In the genomic region with DNA sequence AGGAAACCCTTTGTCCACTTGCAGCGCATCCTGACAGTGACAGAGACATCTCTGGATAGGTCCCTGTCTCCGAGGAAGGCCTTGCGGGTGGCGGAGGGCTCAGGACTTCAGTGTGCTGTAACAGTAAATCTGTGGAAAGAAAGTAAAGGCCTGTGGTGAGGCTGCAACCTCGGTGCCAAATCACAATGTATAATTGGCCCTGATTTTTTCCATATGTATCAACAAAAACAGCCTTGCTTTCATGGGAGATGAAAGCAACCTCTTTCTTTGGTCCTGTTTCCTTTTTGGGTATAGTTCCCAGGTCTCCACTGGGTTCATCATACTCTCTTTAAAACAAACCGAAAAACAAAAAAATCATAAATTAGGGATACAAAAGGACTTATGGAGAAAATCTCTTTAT, we compare ENCODE assay signal across 28 cellular contexts.
"Had no signal": no experiment of that assay in that cellular context is flagged by ENCODE, and none has a peak within 500 bp of the region (broad histone marks: within the 10 kb centered on the region; RNA-seq: fewer than 3 reads in every experiment).

No MANE protein-coding gene starts in this region.

- H3K27me3 ChIP-seq: brain microvascular endothelial cell, foreskin keratinocyte, gastrocnemius medialis, heart left ventricle had no signal

- DNase-seq: activated CD4-positive, alpha-beta memory T cell treated with anti-CD3 and anti-CD28 coated beads for 36 hours; activated CD4-positive, alpha-beta T cell treated with anti-CD3 and anti-CD28 coated beads for 36 hours; activated CD4-positive, alpha-beta T cell treated with anti-CD3 and anti-CD28 coated beads, Interleukin-2, amount 10 ng/mL, durations not matched to agents 24 days and 14 days; activated CD4-positive, CD25-positive, alpha-beta regulatory T cell; activated CD4-positive, CD25-positive, alpha-beta regulatory T cell treated with anti-CD3 and anti-CD28 coated beads, Interleukin-2, amount 50 U/mL, for 72 hours; activated CD8-positive, alpha-beta memory T cell treated with anti-CD3 and anti-CD28 coated beads, Interleukin-2, amount 10 ng/mL, durations not matched to agents 7 days and 5 days; activated CD8-positive, alpha-beta memory T cell treated with anti-CD3 and anti-CD28 coated beads, Interleukin-2, amount 50 U/mL, for 4 hours; activated CD8-positive, alpha-beta T cell treated with anti-CD3 and anti-CD28 coated beads, Interleukin-2, amount 10 ng/mL, durations not matched to agents 7 days and 5 days; activated gamma-delta T cell; activated naive CD4-positive, alpha-beta T cell; activated naive CD4-positive, alpha-beta T cell treated with anti-CD3 and anti-CD28 coated beads, Interleukin-2, amount 10 ng/mL, durations not matched to agents 7 days and 5 days; activated naive CD8-positive, alpha-beta T cell treated with anti-CD3 and anti-CD28 coated beads, Interleukin-2, amount 10 ng/mL, durations not matched to agents 7 days and 5 days; activated T-cell treated with anti-CD3 and anti-CD28 coated beads, Interleukin-2, amount 50 U/mL, for 1 hour; activated T-cell treated with anti-CD3 and anti-CD28 coated beads, Interleukin-2, amount 50 U/mL, for 48 hours; amniotic stem cell; anterior cingulate cortex; brain microvascular endothelial cell; caudate nucleus; effector CD8-positive, alpha-beta T cell; foreskin keratinocyte; gastrocnemius medialis; glutamatergic neuron; heart left ventricle; T-helper 2 cell had no signal

- H3K9me3 Mint-ChIP-seq: activated CD4-positive, alpha-beta memory T cell treated with anti-CD3 and anti-CD28 coated beads for 36 hours; activated naive CD4-positive, alpha-beta T cell treated with anti-CD3 and anti-CD28 coated beads, Interleukin-2, amount 50 U/mL, for 72 hours; activated T-helper 1 cell treated with anti-CD3 and anti-CD28 coated beads, Interleukin-12 subunit alpha, Interleukin-12 subunit beta, Interleukin-2, Interleukin-4 antibody, amounts not matched to agents 30 ng/mL and 10 ng/mL and 1 ng/mL, durations not matched to agents 14 hours and 24 hours and 36 hours; activated T-helper 2 cell treated with anti-CD3 and anti-CD28 coated beads, Interferon-gamma antibody, Interleukin-2, Interleukin-4, amounts not matched to agents 10 μg/mL and 5 μg/mL and 100 μg/mL, durations not matched to agents 14 hours and 24 hours and 36 hours had no signal

- H3K4me1 Mint-ChIP-seq: activated CD4-positive, alpha-beta T cell treated with anti-CD3 and anti-CD28 coated beads for 36 hours; activated CD4-positive, alpha-beta T cell treated with anti-CD3 and anti-CD28 coated beads, Interleukin-2, amount 10 ng/mL, durations not matched to agents 24 days and 14 days; activated CD8-positive, alpha-beta memory T cell treated with anti-CD3 and anti-CD28 coated beads, Interleukin-2, amount 10 ng/mL, durations not matched to agents 7 days and 5 days; activated naive CD4-positive, alpha-beta T cell treated with anti-CD3 and anti-CD28 coated beads, Interleukin-2, amount 10 ng/mL, durations not matched to agents 7 days and 5 days; activated naive CD8-positive, alpha-beta T cell treated with anti-CD3 and anti-CD28 coated beads, Interleukin-2, amount 10 ng/mL, durations not matched to agents 7 days and 5 days had no signal

- H3K4me1 ChIP-seq: gastrocnemius medialis, heart left ventricle had no signal

- H3K27ac Mint-ChIP-seq: activated CD4-positive, alpha-beta memory T cell treated with anti-CD3 and anti-CD28 coated beads for 36 hours; activated CD4-positive, alpha-beta T cell treated with anti-CD3 and anti-CD28 coated beads for 36 hours; activated CD4-positive, alpha-beta T cell treated with anti-CD3 and anti-CD28 coated beads, Interleukin-2, amount 10 ng/mL, durations not matched to agents 24 days and 14 days; activated CD8-positive, alpha-beta memory T cell treated with anti-CD3 and anti-CD28 coated beads, Interleukin-2, amount 10 ng/mL, durations not matched to agents 7 days and 5 days; activated CD8-positive, alpha-beta T cell treated with anti-CD3 and anti-CD28 coated beads, Interleukin-2, amount 10 ng/mL, durations not matched to agents 7 days and 5 days; activated naive CD4-positive, alpha-beta T cell treated with anti-CD3 and anti-CD28 coated beads, Interleukin-2, amount 10 ng/mL, durations not matched to agents 7 days and 5 days; activated naive CD4-positive, alpha-beta T cell treated with anti-CD3 and anti-CD28 coated beads, Interleukin-2, amount 50 U/mL, for 72 hours; activated naive CD8-positive, alpha-beta T cell treated with anti-CD3 and anti-CD28 coated beads, Interleukin-2, amount 10 ng/mL, durations not matched to agents 7 days and 5 days; activated T-helper 1 cell treated with anti-CD3 and anti-CD28 coated beads, Interleukin-12 subunit alpha, Interleukin-12 subunit beta, Interleukin-2, Interleukin-4 antibody, amounts not matched to agents 30 ng/mL and 10 ng/mL and 1 ng/mL, durations not matched to agents 14 hours and 24 hours and 36 hours; activated T-helper 2 cell treated with anti-CD3 and anti-CD28 coated beads, Interferon-gamma antibody, Interleukin-2, Interleukin-4, amounts not matched to agents 10 μg/mL and 5 μg/mL and 100 μg/mL, durations not matched to agents 14 hours and 24 hours and 36 hours had no signal

- H3K36me3 Mint-ChIP-seq: activated CD4-positive, alpha-beta memory T cell treated with anti-CD3 and anti-CD28 coated beads for 36 hours; activated CD8-positive, alpha-beta memory T cell treated with anti-CD3 and anti-CD28 coated beads, Interleukin-2, amount 10 ng/mL, durations not matched to agents 7 days and 5 days; activated naive CD4-positive, alpha-beta T cell treated with anti-CD3 and anti-CD28 coated beads, Interleukin-2, amount 10 ng/mL, durations not matched to agents 7 days and 5 days; activated naive CD4-positive, alpha-beta T cell treated with anti-CD3 and anti-CD28 coated beads, Interleukin-2, amount 50 U/mL, for 72 hours; activated naive CD8-positive, alpha-beta T cell treated with anti-CD3 and anti-CD28 coated beads, Interleukin-2, amount 10 ng/mL, durations not matched to agents 7 days and 5 days had no signal

- H3K36me3 ChIP-seq: brain microvascular endothelial cell, gastrocnemius medialis, heart left ventricle had no signal

- H3K4me3 Mint-ChIP-seq: activated CD4-positive, alpha-beta memory T cell treated with anti-CD3 and anti-CD28 coated beads for 36 hours; activated CD4-positive, alpha-beta T cell treated with anti-CD3 and anti-CD28 coated beads for 36 hours; activated CD4-positive, alpha-beta T cell treated with anti-CD3 and anti-CD28 coated beads, Interleukin-2, amount 10 ng/mL, durations not matched to agents 24 days and 14 days; activated CD8-positive, alpha-beta memory T cell treated with anti-CD3 and anti-CD28 coated beads, Interleukin-2, amount 10 ng/mL, durations not matched to agents 7 days and 5 days; activated CD8-positive, alpha-beta T cell treated with anti-CD3 and anti-CD28 coated beads, Interleukin-2, amount 10 ng/mL, durations not matched to agents 7 days and 5 days; activated naive CD4-positive, alpha-beta T cell treated with anti-CD3 and anti-CD28 coated beads, Interleukin-2, amount 10 ng/mL, durations not matched to agents 7 days and 5 days; activated naive CD8-positive, alpha-beta T cell treated with anti-CD3 and anti-CD28 coated beads, Interleukin-2, amount 10 ng/mL, durations not matched to agents 7 days and 5 days; activated T-helper 1 cell treated with anti-CD3 and anti-CD28 coated beads, Interleukin-12 subunit alpha, Interleukin-12 subunit beta, Interleukin-2, Interleukin-4 antibody, amounts not matched to agents 30 ng/mL and 10 ng/mL and 1 ng/mL, durations not matched to agents 14 hours and 24 hours and 36 hours had no signal

- H3K27me3 Mint-ChIP-seq: activated CD4-positive, alpha-beta memory T cell treated with anti-CD3 and anti-CD28 coated beads for 36 hours; activated CD4-positive, alpha-beta T cell treated with anti-CD3 and anti-CD28 coated beads for 36 hours; activated CD4-positive, alpha-beta T cell treated with anti-CD3 and anti-CD28 coated beads, Interleukin-2, amount 10 ng/mL, durations not matched to agents 24 days and 14 days; activated CD8-positive, alpha-beta memory T cell treated with anti-CD3 and anti-CD28 coated beads, Interleukin-2, amount 10 ng/mL, durations not matched to agents 7 days and 5 days; activated naive CD4-positive, alpha-beta T cell treated with anti-CD3 and anti-CD28 coated beads, Interleukin-2, amount 10 ng/mL, durations not matched to agents 7 days and 5 days; activated naive CD8-positive, alpha-beta T cell treated with anti-CD3 and anti-CD28 coated beads, Interleukin-2, amount 10 ng/mL, durations not matched to agents 7 days and 5 days had no signal

- H3K4me3 ChIP-seq: gastrocnemius medialis, heart left ventricle had no signal

- H3K27ac ChIP-seq: brain microvascular endothelial cell, epithelial cell of prostate, foreskin keratinocyte, gastrocnemius medialis, heart left ventricle had no signal

- H3K9me3 ChIP-seq: gastrocnemius medialis, heart left ventricle had no signal
